8 cellular contexts compared by ENCODE assay signal in the genomic region with DNA sequence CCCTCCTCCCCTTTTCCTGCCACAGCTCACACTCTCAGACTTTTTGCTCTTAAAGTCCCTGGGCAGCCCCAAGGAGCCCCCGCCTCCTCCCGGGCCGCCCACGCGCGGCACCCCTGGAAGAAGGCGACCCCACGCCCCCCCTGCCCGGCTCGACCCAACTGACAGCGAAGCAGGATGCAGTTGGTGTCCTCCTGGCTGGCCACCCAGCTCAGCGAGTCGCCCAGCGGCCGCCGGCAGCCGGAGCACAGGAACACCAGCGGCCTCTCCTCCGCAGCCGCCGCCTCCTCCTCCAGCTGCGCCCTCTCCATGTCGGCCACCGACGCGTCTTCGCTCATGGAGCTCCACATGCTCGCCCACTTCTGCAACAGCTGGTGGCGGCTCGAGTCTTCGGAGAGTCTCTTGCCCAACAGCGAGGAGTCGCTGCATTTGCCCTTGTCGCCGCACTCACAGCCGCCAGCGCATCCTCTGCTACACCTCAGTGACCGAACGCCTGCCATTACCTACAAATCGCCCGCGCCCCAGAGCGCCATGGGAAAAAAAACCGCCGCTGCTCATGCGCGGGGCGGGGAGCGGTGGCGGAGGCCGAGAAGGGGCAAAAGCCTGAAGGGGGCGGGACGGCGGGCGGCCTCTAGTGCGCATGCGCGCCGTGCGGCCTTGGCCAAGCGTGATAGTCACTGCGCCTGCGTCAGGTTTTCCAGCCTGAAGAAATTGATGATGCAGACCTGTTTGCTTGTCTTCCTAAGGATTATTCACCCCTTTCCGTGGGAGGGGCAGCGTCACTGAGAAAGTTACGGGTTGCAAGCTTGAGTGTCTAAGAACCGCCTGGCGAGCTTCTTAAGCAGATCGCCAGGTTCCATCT. TPM values are rescaled to one million over a fixed set of nuclear protein-coding genes. Genes with fewer than 3 reads are reported as not detected.
DNase-seq lines count a peak whose midpoint lies in the region; ATAC-seq and TF ChIP-seq lines count a peak whose summit lies in the region.

A gene with protein sequence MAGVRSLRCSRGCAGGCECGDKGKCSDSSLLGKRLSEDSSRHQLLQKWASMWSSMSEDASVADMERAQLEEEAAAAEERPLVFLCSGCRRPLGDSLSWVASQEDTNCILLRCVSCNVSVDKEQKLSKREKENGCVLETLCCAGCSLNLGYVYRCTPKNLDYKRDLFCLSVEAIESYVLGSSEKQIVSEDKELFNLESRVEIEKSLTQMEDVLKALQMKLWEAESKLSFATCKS (minus strand): TSS at position 532 of the 859 bp plus-strand sequence. CDS start 35 bp downstream, at position 497.

- no peaks in the 10 kb centered on the region for H3K27me3 Mint-ChIP-seq in progenitor cell of endocrine pancreas

- in situ Hi-C loops in GM13976 (cut with MboI; ENCODE audit: low sequenced_read_pairs, unreplicated experiment) = no loop called here

- peaks cover 3% of the 10 kb centered on the region for H3K36me3 Mint-ChIP-seq in progenitor cell of endocrine pancreas (ENCODE audit: insufficient read depth)

- peaks cover 14% of the 10 kb centered on the region for H3K4me1 Mint-ChIP-seq in progenitor cell of endocrine pancreas (ENCODE audit: low read depth)

- H3K36me3 ChIP-seq in urinary bladder (ENCODE audit: insufficient read depth) = no peaks in the 10 kb centered on the region

- peak within 1 kb of the TSS; percentile 96 for H3K27ac Mint-ChIP-seq in progenitor cell of endocrine pancreas

- intact Hi-C loops in T-helper 1 cell treated with Interleukin-12 subunit alpha and Interleukin-12 subunit beta and Interleukin-4 antibody, amounts not matched to agents 30 ng/mL and 1 ng/mL, for 36 hours (cut with micrococcal nuclease) = loop anchor here (1.0 to 5.0 kb wide), 11 partner anchors 115 to 1364 kb away; a partner anchor contains a TSS
- intact Hi-C loops in left cardiac atrium (cut with DNase I) = no loop called here

- H3K4me3 ChIP-seq in urinary bladder (ENCODE audit: low read depth, low read length) = peak within 1 kb of the TSS; percentile 72

- WGBS in urinary bladder = under 1% methylated on average over 69 of the region's 69 CpGs

- ATAC-seq in HG02870 (IDR thresholded peaks at IDR 0.05; ENCODE audit: unreplicated experiment) = peak; percentile 89
- peak; percentile 97 to 98 for ATAC-seq in left cardiac atrium

- peak within 1 kb of the TSS; percentile 100 for H3K4me3 Mint-ChIP-seq in progenitor cell of endocrine pancreas (ENCODE audit: low read depth)

- no peaks in the 10 kb centered on the region for H3K4me1 ChIP-seq in urinary bladder (ENCODE audit: insufficient read depth)

- no peak within 1 kb of the TSS for H3K27ac ChIP-seq in urinary bladder (ENCODE audit: low read depth)

- TF ChIP-seq CTCF in GM13976 (IDR thresholded peaks at IDR 0.05; ENCODE audit: borderline replicate concordance, control extremely low read depth, extremely low read depth, insufficient read depth, missing control alignments) (peak; percentile 9), progenitor cell of endocrine pancreas (IDR thresholded peaks at IDR 0.05; ENCODE audit: unreplicated experiment) (peak; percentile 3)

- peak; percentile 97 for DNase-seq in GM13976 (ENCODE audit: low spot score)
- peak; percentile 87 for DNase-seq in NCI-H146 treated with DMSO at 0.1 percent for 48 hours (lab: John Stamatoyannopoulos, UW; ENCODE audit: unreplicated experiment)
- DNase-seq in amniotic stem cell (lab: John Stamatoyannopoulos, UW) = peak; percentile 93
- peak; percentile 95 for DNase-seq in left cardiac atrium
- peak; percentile 97 for DNase-seq in progenitor cell of endocrine pancreas (ENCODE audit: low spot score, unreplicated experiment)

- no peaks in the 10 kb centered on the region for H3K9me3 Mint-ChIP-seq in progenitor cell of endocrine pancreas (ENCODE audit: low read depth)

RNA-seq across cellular contexts. Expression of the gene that starts here (rescaled TPM):
- total RNA-seq in T-helper 1 cell treated with Interleukin-12 subunit alpha and Interleukin-12 subunit beta and Interleukin-4 antibody, amounts not matched to agents 30 ng/mL and 1 ng/mL, for 36 hours = 17.0 and 20.8 TPM in 2 replicates
- total RNA-seq in left cardiac atrium (1 to 10 TPM; 3.6 to 4.5 TPM), progenitor cell of endocrine pancreas (22.3 and 23.6 TPM in 2 replicates), urinary bladder (11.6 TPM)
- polyA plus RNA-seq in urinary bladder = 7.0 TPM
